Comparison of ENCODE assay signal across 34 cellular contexts in the genomic region with DNA sequence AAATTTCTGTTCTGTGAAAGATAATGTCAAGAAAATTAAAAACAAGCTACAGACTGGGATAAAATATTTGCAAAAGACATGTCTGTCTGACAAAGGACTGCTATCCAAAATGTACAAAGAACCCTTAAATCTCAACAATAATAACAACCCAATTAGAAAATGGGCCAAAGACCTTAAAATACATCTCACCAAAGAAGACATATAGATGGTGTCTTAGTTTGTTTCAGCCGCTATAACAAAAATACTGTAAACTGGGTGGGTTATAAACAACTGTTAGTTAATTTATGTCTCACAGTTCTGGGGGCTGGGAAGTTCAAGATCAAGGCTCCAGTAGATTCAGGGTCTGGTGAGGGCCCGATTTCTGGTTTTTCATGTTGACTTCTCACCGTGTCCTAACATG.
"Had no signal": no experiment of that assay in that cellular context is flagged by ENCODE, and none has a peak within 500 bp of the region (broad histone marks: within the 10 kb centered on the region; RNA-seq: fewer than 3 reads in every experiment).

No MANE protein-coding gene starts in this region.

- H3K4me3 ChIP-seq: MG63 had no signal

- H3K36me3 ChIP-seq: MG63 had no signal

- H3K9me3 ChIP-seq: MG63 had no signal

- H3K27me3 ChIP-seq: MG63 had no signal

- DNase-seq: Karpas-422, Kasumi-1, MG63, MM.1S, MV-4-11, NCI-H1048, NCI-H1092, NCI-H1092 treated with DMSO at 0.1 percent for 48 hours, NCI-H1105, NCI-H1105 treated with DMSO at 0.1 percent for 48 hours, NCI-H1417, NCI-H1417 treated with DMSO at 0.1 percent for 48 hours, NCI-H1436, NCI-H1436 treated with DMSO at 0.1 percent for 48 hours, NCI-H146, NCI-H1694, NCI-H1694 treated with DMSO at 0.1 percent for 48 hours, NCI-H187, NCI-H187 treated with DMSO at 0.1 percent for 48 hours, NCI-H1930, NCI-H2029, NCI-H2029 treated with DMSO at 0.1 percent for 48 hours, NCI-H2081, NCI-H2081 treated with DMSO at 0.1 percent for 48 hours, NCI-H2107, NCI-H2171, NCI-H2171 treated with DMSO at 0.1 percent for 48 hours, NCI-H2227 treated with DMSO at 0.1 percent for 48 hours, NCI-H226, NCI-H345, NCI-H446, NCI-H446 treated with DMSO at 0.1 percent for 48 hours, NCI-H510A, NCI-H510A treated with DMSO at 0.1 percent for 48 hours had no signal
